In the genomic region with DNA sequence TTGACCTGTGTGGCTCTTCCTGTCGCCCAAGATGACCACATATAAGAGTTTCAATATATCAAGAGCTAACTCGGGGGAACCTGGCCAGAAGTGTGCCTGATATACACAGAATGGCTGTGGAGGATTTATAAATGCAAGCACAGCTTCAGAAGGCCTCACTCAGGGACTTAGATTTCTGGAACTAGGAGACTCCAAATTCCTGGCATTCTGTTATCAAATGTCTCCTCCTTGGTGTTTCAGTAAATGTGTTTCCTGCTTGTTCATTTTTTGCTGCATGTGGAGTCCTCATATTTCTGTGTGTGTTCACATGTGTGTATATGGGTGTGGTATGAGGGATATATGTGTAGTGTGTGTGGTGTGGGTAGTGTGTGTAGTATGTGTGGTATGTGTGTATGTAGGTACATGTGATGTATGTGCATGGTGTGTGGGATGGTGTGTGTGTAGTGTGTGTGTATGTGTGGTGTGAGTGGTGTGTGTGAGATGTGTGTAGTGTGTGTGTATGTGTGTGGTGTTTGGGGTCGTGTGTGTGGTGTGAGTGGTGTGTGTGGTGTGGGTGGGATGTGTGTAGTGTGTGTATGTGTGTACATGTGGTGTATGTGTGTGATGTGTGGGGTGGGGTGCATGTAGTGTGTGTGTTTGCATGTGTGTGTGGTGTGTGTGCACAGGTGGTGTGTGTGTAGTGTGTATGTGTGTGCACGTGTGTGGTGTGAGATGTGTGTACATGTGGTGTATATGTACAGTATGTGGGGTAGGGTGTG, we compare ENCODE assay signal across 2 cellular contexts.
A peak's percentile ranks its signal among the peaks of the same experiment; 100 is the strongest.
TF ChIP-seq lines count a peak whose summit lies in the region.

No MANE protein-coding gene starts in this region.

TF ChIP-seq in HEK293, 187 proteins besides CTCF, POLR2A, EP300 and RAD21:
- TF ChIP-seq, protein P1, sequence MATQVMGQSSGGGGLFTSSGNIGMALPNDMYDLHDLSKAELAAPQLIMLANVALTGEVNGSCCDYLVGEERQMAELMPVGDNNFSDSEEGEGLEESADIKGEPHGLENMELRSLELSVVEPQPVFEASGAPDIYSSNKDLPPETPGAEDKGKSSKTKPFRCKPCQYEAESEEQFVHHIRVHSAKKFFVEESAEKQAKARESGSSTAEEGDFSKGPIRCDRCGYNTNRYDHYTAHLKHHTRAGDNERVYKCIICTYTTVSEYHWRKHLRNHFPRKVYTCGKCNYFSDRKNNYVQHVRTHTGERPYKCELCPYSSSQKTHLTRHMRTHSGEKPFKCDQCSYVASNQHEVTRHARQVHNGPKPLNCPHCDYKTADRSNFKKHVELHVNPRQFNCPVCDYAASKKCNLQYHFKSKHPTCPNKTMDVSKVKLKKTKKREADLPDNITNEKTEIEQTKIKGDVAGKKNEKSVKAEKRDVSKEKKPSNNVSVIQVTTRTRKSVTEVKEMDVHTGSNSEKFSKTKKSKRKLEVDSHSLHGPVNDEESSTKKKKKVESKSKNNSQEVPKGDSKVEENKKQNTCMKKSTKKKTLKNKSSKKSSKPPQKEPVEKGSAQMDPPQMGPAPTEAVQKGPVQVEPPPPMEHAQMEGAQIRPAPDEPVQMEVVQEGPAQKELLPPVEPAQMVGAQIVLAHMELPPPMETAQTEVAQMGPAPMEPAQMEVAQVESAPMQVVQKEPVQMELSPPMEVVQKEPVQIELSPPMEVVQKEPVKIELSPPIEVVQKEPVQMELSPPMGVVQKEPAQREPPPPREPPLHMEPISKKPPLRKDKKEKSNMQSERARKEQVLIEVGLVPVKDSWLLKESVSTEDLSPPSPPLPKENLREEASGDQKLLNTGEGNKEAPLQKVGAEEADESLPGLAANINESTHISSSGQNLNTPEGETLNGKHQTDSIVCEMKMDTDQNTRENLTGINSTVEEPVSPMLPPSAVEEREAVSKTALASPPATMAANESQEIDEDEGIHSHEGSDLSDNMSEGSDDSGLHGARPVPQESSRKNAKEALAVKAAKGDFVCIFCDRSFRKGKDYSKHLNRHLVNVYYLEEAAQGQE (tag by site-specific recombination; IDR thresholded peaks at IDR 0.05): no peak
- no peak for TF ChIP-seq ZNF302 (tag by site-specific recombination; IDR thresholded peaks at IDR 0.05; ENCODE audit: low read depth)
- TF ChIP-seq ZNF274 (IDR thresholded peaks at IDR 0.05; ENCODE audit: low read length): no peak
- peak; percentile 18; the same call in 1 of the 2 replicates for TF ChIP-seq ZNF274 (tag by site-specific recombination; IDR thresholded peaks at IDR 0.05; ENCODE audit: borderline replicate concordance)
- TF ChIP-seq ZNF311 (tag by site-specific recombination; IDR thresholded peaks at IDR 0.05; ENCODE audit: borderline replicate concordance): 0 out of 2 replicates have a peak, but pooled peaks have one; percentile 47
- peak; percentile 50; the same call in 1 of the 2 replicates for TF ChIP-seq ZNF473 (tag by site-specific recombination; IDR thresholded peaks at IDR 0.05)
- 0 out of 2 replicates have a peak, but pooled peaks have one; percentile 81 for TF ChIP-seq ZNF175 (tag by site-specific recombination; IDR thresholded peaks at IDR 0.05)
- TF ChIP-seq ZNF561 (tag by site-specific recombination; IDR thresholded peaks at IDR 0.05; ENCODE audit: borderline replicate concordance): no peak
- no peak for TF ChIP-seq ZNF394 (tag by site-specific recombination; IDR thresholded peaks at IDR 0.05; ENCODE audit: borderline replicate concordance)
- peak; percentile 68; the same call in 1 of the 2 replicates for TF ChIP-seq ZNF248 (tag by site-specific recombination; IDR thresholded peaks at IDR 0.05)
- no peak for TF ChIP-seq ZNF266 (tag by site-specific recombination; IDR thresholded peaks at IDR 0.05; ENCODE audit: low read depth)
- TF ChIP-seq SP2 (tag by site-specific recombination; IDR thresholded peaks at IDR 0.05): no peak
- peak; percentile 47; the same call in 1 of the 2 replicates for TF ChIP-seq ZNF776 (tag by site-specific recombination; IDR thresholded peaks at IDR 0.05; ENCODE audit: borderline replicate concordance)
- TF ChIP-seq ZNF157 (tag by site-specific recombination; IDR thresholded peaks at IDR 0.05): peak; percentile 8; the same call in 1 of the 2 replicates
- 0 out of 2 replicates have a peak, but pooled peaks have one; percentile 25 for TF ChIP-seq ZNF114 (tag by site-specific recombination; IDR thresholded peaks at IDR 0.05)
- no peak for TF ChIP-seq ZXDB (tag by site-specific recombination; IDR thresholded peaks at IDR 0.05)
- TF ChIP-seq ZNF777 (tag by site-specific recombination; IDR thresholded peaks at IDR 0.05; ENCODE audit: borderline replicate concordance): 0 out of 2 replicates have a peak, but pooled peaks have one; percentile 32

TF ChIP-seq in K562, 482 proteins besides CTCF, POLR2A, EP300 and RAD21:
- TF ChIP-seq OTX1 (CRISPR knock-in tag; IDR thresholded peaks at IDR 0.05) (0 out of 2 replicates have a peak, but pooled peaks have one; percentile 52), ZNF239 (CRISPR knock-in tag; IDR thresholded peaks at IDR 0.05) (no peak)
